ENCODE assay signal across 12 cellular contexts in the genomic region with DNA sequence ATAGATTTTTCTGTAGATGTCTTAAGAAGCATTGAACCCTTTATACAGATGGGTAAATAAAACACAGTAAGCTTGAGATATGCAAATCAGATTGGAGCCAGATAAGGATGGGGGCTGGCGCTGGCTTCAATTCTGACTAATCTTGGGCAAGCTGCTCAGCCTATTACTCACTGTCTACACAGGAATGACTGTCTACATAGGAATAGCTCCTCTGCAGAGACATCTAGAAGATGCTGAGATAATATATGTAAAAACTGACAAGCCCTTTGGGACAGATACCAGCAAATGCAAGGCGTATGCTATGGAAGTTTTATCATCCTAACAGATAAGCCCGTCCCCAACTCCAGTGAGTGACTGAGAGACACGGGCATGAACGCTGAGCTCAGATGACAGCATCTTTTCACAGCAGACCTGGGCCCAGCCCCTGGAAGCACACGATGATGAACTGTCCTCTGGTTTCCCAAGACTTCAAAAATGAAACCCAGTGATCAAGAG. TPM values are rescaled to one million over a fixed set of nuclear protein-coding genes. Genes with fewer than 3 reads are reported as not detected.
A peak's percentile ranks its signal among the peaks of the same experiment; 100 is the strongest.
DNase-seq lines count a peak whose midpoint lies in the region; ATAC-seq and TF ChIP-seq lines count a peak whose summit lies in the region.
"Had no signal": no experiment of that assay in that cellular context is flagged by ENCODE, and none has a peak within 500 bp of the region (broad histone marks: within the 10 kb centered on the region; RNA-seq: fewer than 3 reads in every experiment).

No MANE protein-coding gene starts in this region.

- CTCF ChIA-PET in Panc1 (lab: Charles Lee): no interaction called here

- H3K4me3 ChIP-seq in Panc1 (ENCODE audit: low read depth in 2 of 2, low read length in 2 of 2): no peak overlapping the region

- no peak overlapping the region for H3K27ac Mint-ChIP-seq in activated T-cell treated with anti-CD3 and anti-CD28 coated beads, Interleukin-2, amount 50 U/mL, for 24 hours
- H3K27ac Mint-ChIP-seq: CD4-positive, alpha-beta T cell had no signal

- intact Hi-C loops in Panc1 (cut with micrococcal nuclease; ENCODE audit: unreplicated experiment): no loop called here

- peaks cover 6% of the 10 kb centered on the region for H3K27me3 Mint-ChIP-seq in activated T-cell treated with anti-CD3 and anti-CD28 coated beads, Interleukin-2, amount 50 U/mL, for 4 hours (ENCODE audit: low read depth)
- peaks cover 5% of the 10 kb centered on the region for H3K27me3 Mint-ChIP-seq in activated T-cell treated with anti-CD3 and anti-CD28 coated beads, Interleukin-2, amount 50 U/mL, for 24 hours

- TF ChIP-seq CTCF in Panc1 (IDR thresholded peaks at IDR 0.05): no peak

- H3K36me3 Mint-ChIP-seq in activated T-cell treated with anti-CD3 and anti-CD28 coated beads, Interleukin-2, amount 50 U/mL, for 4 hours (ENCODE audit: insufficient read depth): no peaks in the 10 kb centered on the region
- H3K36me3 Mint-ChIP-seq in activated T-cell treated with anti-CD3 and anti-CD28 coated beads, Interleukin-2, amount 50 U/mL, for 24 hours (ENCODE audit: low read depth): no peaks in the 10 kb centered on the region

- DNase-seq in activated T-cell treated with anti-CD3 and anti-CD28 coated beads, Interleukin-2, amount 50 U/mL, for 4 hours: no peak
- no peak for DNase-seq in activated T-cell treated with anti-CD3 and anti-CD28 coated beads, Interleukin-2, amount 50 U/mL, for 24 hours
- DNase-seq in Panc1 (ENCODE audit: low read depth, low spot score) (peak; percentile 45), fibroblast of peridontal ligament (ENCODE audit: extremely low read depth) (peak; percentile 73), cerebellar nuclear complex (lab: John Stamatoyannopoulos, UW) (no peak)
- DNase-seq in stimulated activated CD4-positive, alpha-beta T cell treated with anti-CD3 and anti-CD28 coated beads, Interleukin-2, amount 100 ng/mL, for 48 hours: peak; percentile 23
- DNase-seq: CD4-positive, alpha-beta T cell; NCI-H2171 treated with DMSO at 0.1 percent for 48 hours; T-helper 9 cell had no signal

- BruUV-seq in Panc1 (replicated peaks; lab: Mats Ljungman, UMichigan): no TSS peak

- H3K9me3 ChIP-seq in Panc1 (ENCODE audit: control insufficient read depth, insufficient read depth, low read depth, low read length): no peaks in the 10 kb centered on the region

- H3K4me1 ChIP-seq in Panc1 (ENCODE audit: control insufficient read depth, insufficient read depth, low read length): peaks cover 5% of the 10 kb centered on the region

- H3K27ac ChIP-seq in Panc1 (ENCODE audit: low read length): no peak overlapping the region; the same call in 1 of the 2 replicates

- H3K4me3 Mint-ChIP-seq in activated T-cell treated with anti-CD3 and anti-CD28 coated beads, Interleukin-2, amount 50 U/mL, for 4 hours: no peak overlapping the region
- H3K4me3 Mint-ChIP-seq in activated T-cell treated with anti-CD3 and anti-CD28 coated beads, Interleukin-2, amount 50 U/mL, for 24 hours: no peak overlapping the region
- H3K4me3 Mint-ChIP-seq: CD4-positive, alpha-beta T cell had no signal

- peak; percentile 72 to 80 for ATAC-seq in activated T-cell treated with anti-CD3 and anti-CD28 coated beads, Interleukin-2, amount 50 U/mL, for 4 hours
- ATAC-seq in Panc1 (peak; percentile 88; the same call in 1 of the 2 replicates), GM21515 (IDR thresholded peaks at IDR 0.05; ENCODE audit: unreplicated experiment) (no peak), HG03135 (IDR thresholded peaks at IDR 0.05; ENCODE audit: unreplicated experiment) (no peak)

- peaks cover 4% of the 10 kb centered on the region for H3K4me1 Mint-ChIP-seq in activated T-cell treated with anti-CD3 and anti-CD28 coated beads, Interleukin-2, amount 50 U/mL, for 4 hours (ENCODE audit: low read depth)
- peaks cover 12% of the 10 kb centered on the region for H3K4me1 Mint-ChIP-seq in activated T-cell treated with anti-CD3 and anti-CD28 coated beads, Interleukin-2, amount 50 U/mL, for 24 hours (ENCODE audit: low read depth)

- H3K9me3 Mint-ChIP-seq in activated T-cell treated with anti-CD3 and anti-CD28 coated beads, Interleukin-2, amount 50 U/mL, for 4 hours: no peaks in the 10 kb centered on the region
- no peaks in the 10 kb centered on the region for H3K9me3 Mint-ChIP-seq in activated T-cell treated with anti-CD3 and anti-CD28 coated beads, Interleukin-2, amount 50 U/mL, for 24 hours
- H3K9me3 Mint-ChIP-seq: CD4-positive, alpha-beta T cell had no signal

- H3K27me3 ChIP-seq in Panc1 (ENCODE audit: control insufficient read depth, insufficient read depth, low read length): no peaks in the 10 kb centered on the region

- POLR2A ChIA-PET in Panc1 (lab: Charles Lee): no interaction called here

- in situ Hi-C loops in Panc1 (cut with HindIII; ENCODE audit: low pct_unique_long_range_greater_than_20kb, low sequenced_read_pairs): no loop called here

- no peaks in the 10 kb centered on the region for H3K36me3 ChIP-seq in Panc1 (ENCODE audit: control insufficient read depth, insufficient read depth, low read length)

RNA-seq across cellular contexts. Expression of a gene that starts 1.7 kb away (rescaled TPM):
- total RNA-seq in activated T-cell treated with anti-CD3 and anti-CD28 coated beads, Interleukin-2, amount 50 U/mL, for 4 hours: not detected
- not detected for total RNA-seq in Panc1 (2021; ENCODE audit: unreplicated experiment)
- polyA plus RNA-seq in Panc1 (2012; ENCODE audit: insufficient read length): not detected
- total RNA-seq: CD4-positive, alpha-beta T cell; mesenteric fat pad had no signal

Comparison
In these comparisons a context has a peak if more than half of its experiments do, and no peak if none do; other contexts are left out.
1. ATAC-seq: peak in activated T-cell treated with anti-CD3 and anti-CD28 coated beads, Interleukin-2, amount 50 U/mL, for 4 hours (2 of 2) and Panc1 (single experiment); none in GM21515 (single experiment) and HG03135 (single experiment).
2. DNase-seq: peak in Panc1 (single experiment), fibroblast of peridontal ligament (single experiment) and stimulated activated CD4-positive, alpha-beta T cell treated with anti-CD3 and anti-CD28 coated beads, Interleukin-2, amount 100 ng/mL, for 48 hours (2 of 2); none in activated T-cell treated with anti-CD3 and anti-CD28 coated beads, Interleukin-2, amount 50 U/mL, for 4 hours (single experiment), activated T-cell treated with anti-CD3 and anti-CD28 coated beads, Interleukin-2, amount 50 U/mL, for 24 hours (single experiment) and cerebellar nuclear complex (0 of 2).